Comparison of ENCODE assay signal across 21 cellular contexts in genomic region chr4:1998296-1998695, GRCh38. TPM values are rescaled to one million over a fixed set of nuclear protein-coding genes. Genes with fewer than 3 reads are reported as not detected.
DNase-seq lines count a peak whose midpoint lies in the region; ATAC-seq, FAIRE-seq and TF ChIP-seq lines count a peak whose summit lies in the region.
"Had no signal": no experiment of that assay in that cellular context is flagged by ENCODE, and none has a peak within 500 bp of the region (broad histone marks: within the 10 kb centered on the region; RNA-seq: fewer than 3 reads in every experiment).

No MANE protein-coding gene starts in this region.

- H3K36me3 Mint-ChIP-seq in Calu3 (ENCODE audit: insufficient read depth, unreplicated experiment), result peaks cover 7% of the 10 kb centered on the region

- H3K27me3 ChIP-seq in esophagus (ENCODE audit: control insufficient read depth in 1 of 2, insufficient read depth in 2 of 2, low read length in 2 of 2) (no peaks in the 10 kb centered on the region), pancreas (no peaks in the 10 kb centered on the region)
- H3K27me3 ChIP-seq: right lobe of liver had no signal

- peaks cover 11% of the 10 kb centered on the region for H3K9me3 Mint-ChIP-seq in Calu3 (ENCODE audit: low read depth, unreplicated experiment)

- peak; percentile 45 to 70 (median 57) for ATAC-seq in pancreas
- ATAC-seq: left ventricle myocardium superior, right lobe of liver had no signal

- DNase-seq in Calu3 (no peak), NOMO-1 treated with dmso at 0.1 percent for 144 hours (lab: John Stamatoyannopoulos, UW; ENCODE audit: unreplicated experiment) (peak; percentile 39), pancreas (no peak), NCI-H446 (lab: John Stamatoyannopoulos, UW) (no peak), amniotic stem cell (lab: John Stamatoyannopoulos, UW) (no peak), EL (no peak)
- no peak for DNase-seq in stimulated activated CD4-positive, alpha-beta T cell treated with anti-CD3 and anti-CD28 coated beads, Interleukin-4, amount 100 ng/mL, for 24 hours
- DNase-seq: activated CD4-positive, alpha-beta T cell treated with anti-CD3 and anti-CD28 coated beads for 4 hours; activated gamma-delta T cell treated with Interleukin-2 at 50 U/mL for 16 hours; CD8-positive, alpha-beta memory T cell; HFFc6; left ventricle myocardium superior; NCI-H1105 treated with DMSO at 0.1 percent for 48 hours; NCI-H774; nucleus accumbens; right lobe of liver had no signal

- no peak for FAIRE-seq in pancreas (lab: Jason Lieb, UNC)
- FAIRE-seq: endometrium, frontal cortex had no signal

- no peaks in the 10 kb centered on the region for H3K27me3 Mint-ChIP-seq in Calu3 (ENCODE audit: unreplicated experiment)
- H3K27me3 Mint-ChIP-seq: CD8-positive, alpha-beta memory T cell; stimulated activated naive CD8-positive, alpha-beta T cell treated with anti-CD3 and anti-CD28 coated beads, Interleukin-15, Interleukin-2, amounts not matched to agents 100 ng/mL and 50 ng/mL, for 24 hours had no signal

- BruUV-seq in Calu3 (replicated peaks; lab: Mats Ljungman, UMichigan), result no TSS peak

- peak overlapping the region; percentile 76 for H3K27ac ChIP-seq in esophagus (ENCODE audit: low read depth in 2 of 2, low read length in 1 of 2)
- peak overlapping the region in 2 of 4 donors; percentile 37 to 47 for H3K27ac ChIP-seq in pancreas
- H3K27ac ChIP-seq: KMS-11, right lobe of liver had no signal

- CTCF ChIA-PET in Calu3 (lab: Charles Lee), result interaction anchor here (0.6 to 0.7 kb wide), 2 partner anchors 9 to 32 kb away, joined by 3 to 4 read pairs; no protein-coding TSS in a partner anchor

- WGBS in esophagus, 2 donors, result 62 to 65% methylated on average over 7 of the region's 7 CpGs
- WGBS in pancreas, 2 donors, result 56 to 58% methylated on average over 7 of the region's 7 CpGs

- no peak overlapping the region for H3K27ac Mint-ChIP-seq in Calu3 (ENCODE audit: unreplicated experiment)
- H3K27ac Mint-ChIP-seq: HFFc6; stimulated activated naive CD8-positive, alpha-beta T cell treated with anti-CD3 and anti-CD28 coated beads, Interleukin-15, Interleukin-2, amounts not matched to agents 100 ng/mL and 50 ng/mL, for 24 hours had no signal

- H3K4me3 ChIP-seq in esophagus (ENCODE audit: low read depth in 1 of 2, low read length in 2 of 2), result no peak overlapping the region
- no peak overlapping the region for H3K4me3 ChIP-seq in pancreas
- H3K4me3 ChIP-seq: right lobe of liver had no signal

- H3K4me1 Mint-ChIP-seq in Calu3 (ENCODE audit: low read depth, unreplicated experiment), result peaks cover 15% of the 10 kb centered on the region

- no peak for TF ChIP-seq CTCF in Calu3 (IDR thresholded peaks at IDR 0.05; ENCODE audit: unreplicated experiment)
- no peak for TF ChIP-seq CTCF in pancreas (IDR thresholded peaks at IDR 0.05)

- H3K4me1 ChIP-seq in esophagus (ENCODE audit: control insufficient read depth in 2 of 2, insufficient read depth in 2 of 2, low read length in 1 of 2), result peaks cover 0 to 3% of the 10 kb centered on the region in 2 donors
- peaks cover 0 to 3% (median 0%) of the 10 kb centered on the region in 3 donors for H3K4me1 ChIP-seq in pancreas
- H3K4me1 ChIP-seq: right lobe of liver had no signal

- H3K36me3 ChIP-seq in esophagus (ENCODE audit: control insufficient read depth in 2 of 2, insufficient read depth in 2 of 2, low read length in 1 of 2), result peaks cover 0 to 2% of the 10 kb centered on the region in 2 donors
- H3K36me3 ChIP-seq in pancreas, result no peaks in the 10 kb centered on the region

- peak overlapping the region; percentile 20 for H3K4me3 Mint-ChIP-seq in Calu3 (ENCODE audit: low read depth, unreplicated experiment)
- H3K4me3 Mint-ChIP-seq: HFFc6; stimulated activated naive CD8-positive, alpha-beta T cell treated with anti-CD3 and anti-CD28 coated beads, Interleukin-15, Interleukin-2, amounts not matched to agents 100 ng/mL and 50 ng/mL, for 24 hours had no signal

- H3K9me3 ChIP-seq in esophagus (ENCODE audit: control insufficient read depth in 2 of 2, insufficient read depth in 1 of 2, low read depth in 1 of 2, low read length in 1 of 2), result no peaks in the 10 kb centered on the region
- H3K9me3 ChIP-seq in pancreas, result no peaks in the 10 kb centered on the region
- H3K9me3 ChIP-seq: right lobe of liver had no signal

- intact Hi-C loops in Calu3 (cut with micrococcal nuclease; ENCODE audit: unreplicated experiment) (no loop called here), pancreas (cut with DNase I) (no loop called here)

RNA-seq across cellular contexts. Expression of gene NELFA, which starts 10.5 kb away (rescaled TPM):
- total RNA-seq in Calu3 (2022) (29.9 and 30.4 TPM in 2 replicates), pancreas (10 to 100 TPM; 13.6 to 21.6 (median 16.7) TPM)
- polyA plus RNA-seq in esophagus (10 to 100 TPM; 27.1 to 35.4 TPM), pancreas (10 to 100 TPM; 28.4 to 30.9 TPM)
